In genomic region chr3:38632989-38633388, GRCh38 we compare ENCODE assay signal across 21 cellular contexts. TPM values are rescaled to one million over a fixed set of nuclear protein-coding genes. Genes with fewer than 3 reads are reported as not detected.
"Had no signal": no experiment of that assay in that cellular context is flagged by ENCODE, and none has a peak within 500 bp of the region (broad histone marks: within the 10 kb centered on the region; RNA-seq: fewer than 3 reads in every experiment).

No MANE protein-coding gene starts in this region.

- H3K27ac ChIP-seq: RWPE1 had no signal

- DNase-seq: Karpas-422, KG1, MG63, NCI-H1092, NCI-H1105 treated with DMSO at 0.1 percent for 48 hours, NCI-H1417 treated with DMSO at 0.1 percent for 48 hours, NCI-H146, NCI-H1694 treated with DMSO at 0.1 percent for 48 hours, NCI-H1930, NCI-H2081, NCI-H2107, NCI-H2227 treated with DMSO at 0.1 percent for 48 hours, NCI-H510A, NCI-H524 treated with DMSO at 0.1 percent for 48 hours, NCI-H774, PC-3, SHP77 treated with DMSO at 0.1 percent for 48 hours, SJCRH30 had no signal

- ATAC-seq: Panc1, PC-3 had no signal

- H3K27me3 ChIP-seq: MG63, SJCRH30 had no signal

- H3K36me3 ChIP-seq: MG63 had no signal

- H3K9me3 ChIP-seq: MG63, SJCRH30 had no signal

- H3K4me3 ChIP-seq: MG63, SJCRH30 had no signal

RNA-seq across cellular contexts. Expression of gene SCN5A, which starts 16.5 kb away (rescaled TPM):
- total RNA-seq: HT-29, PC-3 had no signal
